Comparison of ENCODE assay signal across 8 cellular contexts in genomic region chr19:18152444-18152816, GRCh38.
DNase-seq lines count a peak whose midpoint lies in the region; ATAC-seq lines count a peak whose summit lies in the region.

No MANE protein-coding gene starts in this region.

- H3K9me3 Mint-ChIP-seq in effector memory CD8-positive, alpha-beta T cell: no peaks in the 10 kb centered on the region
- no peaks in the 10 kb centered on the region for H3K9me3 Mint-ChIP-seq in memory B cell

- peak overlapping the region; percentile 80 to 87 for H3K4me3 Mint-ChIP-seq in effector memory CD8-positive, alpha-beta T cell
- peak overlapping the region; percentile 88 for H3K4me3 Mint-ChIP-seq in memory B cell

- H3K4me1 Mint-ChIP-seq in effector memory CD8-positive, alpha-beta T cell (ENCODE audit: low read depth in 2 of 2): peaks cover 37 to 51% of the 10 kb centered on the region in 2 donors
- peaks cover 20% of the 10 kb centered on the region for H3K4me1 Mint-ChIP-seq in memory B cell

- ATAC-seq in GM19468 (IDR thresholded peaks at IDR 0.05; ENCODE audit: extremely low read depth, unreplicated experiment) (peak; percentile 41), memory B cell (ENCODE audit: low read depth) (peak; percentile 73)
- peak; percentile 64 for ATAC-seq in effector memory CD8-positive, alpha-beta T cell (replicated peaks)

- peaks cover 44% of the 10 kb centered on the region for H3K36me3 Mint-ChIP-seq in effector memory CD8-positive, alpha-beta T cell (ENCODE audit: insufficient read depth)
- peaks cover 7% of the 10 kb centered on the region for H3K36me3 Mint-ChIP-seq in memory B cell

- H3K27me3 Mint-ChIP-seq in effector memory CD8-positive, alpha-beta T cell: no peaks in the 10 kb centered on the region
- no peaks in the 10 kb centered on the region for H3K27me3 Mint-ChIP-seq in memory B cell

- H3K27ac Mint-ChIP-seq in effector memory CD8-positive, alpha-beta T cell: peak overlapping the region; percentile 91 to 97
- peak overlapping the region; percentile 87 for H3K27ac Mint-ChIP-seq in memory B cell

- DNase-seq in COR-L47 (lab: John Stamatoyannopoulos, UW): peak; percentile 98
- peak; percentile 95 for DNase-seq in HS-27A (ENCODE audit: low read depth)
- DNase-seq in NK-92 (lab: John Stamatoyannopoulos, UW; ENCODE audit: unreplicated experiment): peak; percentile 88
- DNase-seq in activated CD8-positive, alpha-beta memory T cell treated with anti-CD3 and anti-CD28 coated beads for 4 hours (ENCODE audit: low read depth in 2 of 2): peak; percentile 90
- peak; percentile 98 to 99 (median 99) for DNase-seq in effector memory CD8-positive, alpha-beta T cell
- peak; percentile 100 for DNase-seq in memory B cell (ENCODE audit: low spot score in 2 of 2)
- DNase-seq in stimulated activated CD8-positive, alpha-beta memory T cell treated with anti-CD3 and anti-CD28 coated beads, Interleukin-12 subunit alpha, Interleukin-12 subunit beta, amount 100 ng/mL, for 24 hours (ENCODE audit: extremely low read depth): peak; percentile 90

Comparison
In these comparisons a context has a peak if more than half of its experiments do, and no peak if none do; other contexts are left out.
1. Peak in every context shown above with its lines: DNase-seq and ATAC-seq.